1 cellular context compared by ENCODE assay signal in the genomic region with DNA sequence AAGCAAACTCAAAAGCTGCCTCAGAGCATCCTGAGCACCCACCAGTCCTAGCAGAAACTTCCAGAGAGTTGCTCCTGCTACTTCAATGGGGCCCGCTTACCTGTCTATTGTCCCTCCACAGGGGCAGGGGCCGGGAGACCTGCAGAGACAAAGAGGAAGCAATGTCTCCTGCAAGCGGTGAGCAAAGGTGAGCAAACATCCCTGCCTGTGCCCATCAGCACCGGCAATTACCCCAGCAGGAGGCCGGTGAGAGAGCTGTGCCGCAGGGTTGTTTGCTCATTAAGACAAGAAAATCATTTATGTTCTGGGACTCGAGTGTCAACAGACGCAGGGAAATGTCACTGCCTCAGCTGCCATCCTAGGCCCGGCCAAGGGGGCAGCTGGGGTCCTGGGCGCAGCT.
TF ChIP-seq lines count a peak whose summit lies in the region.

No MANE protein-coding gene starts in this region.

TF ChIP-seq in WTC11, 78 proteins besides CTCF, POLR2A, EP300 and RAD21 (continued from another document):
- TF ChIP-seq RELA (CRISPR knock-in tag; IDR thresholded peaks at IDR 0.05; ENCODE audit: borderline replicate concordance) = no peak
- no peak for TF ChIP-seq ELF4 (CRISPR knock-in tag; IDR thresholded peaks at IDR 0.05; ENCODE audit: low read depth)
- TF ChIP-seq CREB1 (CRISPR knock-in tag; IDR thresholded peaks at IDR 0.05) = no peak
- TF ChIP-seq, protein P1, sequence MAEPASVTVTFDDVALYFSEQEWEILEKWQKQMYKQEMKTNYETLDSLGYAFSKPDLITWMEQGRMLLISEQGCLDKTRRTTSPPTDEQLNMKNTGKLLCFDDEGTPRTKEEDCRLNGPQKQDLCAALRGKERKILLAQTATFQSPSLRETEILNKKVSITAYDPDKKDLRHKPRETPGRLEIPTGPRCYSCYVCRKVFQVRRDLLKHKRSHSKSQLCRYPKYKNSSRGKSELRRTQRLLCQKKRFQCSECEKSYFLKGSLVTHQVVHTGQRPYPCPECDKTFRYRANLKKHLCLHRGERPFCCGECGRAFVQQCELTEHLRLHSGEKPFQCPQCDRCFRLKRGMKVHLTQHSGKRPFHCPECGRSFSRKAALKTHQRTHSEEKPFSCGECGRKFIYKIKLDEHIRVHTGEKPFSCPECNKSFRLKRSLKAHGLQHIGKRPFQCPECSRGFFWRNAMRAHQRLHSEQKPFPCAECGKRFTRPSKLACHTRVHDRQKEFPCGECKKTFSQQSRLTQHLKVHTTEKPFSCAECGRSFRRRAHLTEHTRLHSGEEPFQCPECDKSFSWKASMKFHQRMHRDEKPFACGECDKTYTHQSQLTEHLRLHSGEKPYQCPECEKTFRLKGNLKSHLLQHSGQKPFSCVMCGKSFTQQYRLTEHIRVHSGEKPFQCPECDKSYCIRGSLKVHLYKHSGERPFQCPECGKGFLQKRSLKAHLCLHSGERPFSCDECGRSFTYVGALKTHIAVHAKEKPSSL (CRISPR knock-in tag; conservative IDR thresholded peaks at IDR 0.05) = no peak
- peak; percentile 95 for TF ChIP-seq ZNF423 (CRISPR knock-in tag; IDR thresholded peaks at IDR 0.05)
- TF ChIP-seq SP1 (CRISPR knock-in tag; conservative IDR thresholded peaks at IDR 0.05) = peak; percentile 55
- TF ChIP-seq TEAD1 (CRISPR knock-in tag; IDR thresholded peaks at IDR 0.05) = peak; percentile 67
- TF ChIP-seq MYBL2 (CRISPR knock-in tag; IDR thresholded peaks at IDR 0.05) = no peak
- TF ChIP-seq ZNF671 (CRISPR knock-in tag; IDR thresholded peaks at IDR 0.05) = no peak
- TF ChIP-seq, protein P2, sequence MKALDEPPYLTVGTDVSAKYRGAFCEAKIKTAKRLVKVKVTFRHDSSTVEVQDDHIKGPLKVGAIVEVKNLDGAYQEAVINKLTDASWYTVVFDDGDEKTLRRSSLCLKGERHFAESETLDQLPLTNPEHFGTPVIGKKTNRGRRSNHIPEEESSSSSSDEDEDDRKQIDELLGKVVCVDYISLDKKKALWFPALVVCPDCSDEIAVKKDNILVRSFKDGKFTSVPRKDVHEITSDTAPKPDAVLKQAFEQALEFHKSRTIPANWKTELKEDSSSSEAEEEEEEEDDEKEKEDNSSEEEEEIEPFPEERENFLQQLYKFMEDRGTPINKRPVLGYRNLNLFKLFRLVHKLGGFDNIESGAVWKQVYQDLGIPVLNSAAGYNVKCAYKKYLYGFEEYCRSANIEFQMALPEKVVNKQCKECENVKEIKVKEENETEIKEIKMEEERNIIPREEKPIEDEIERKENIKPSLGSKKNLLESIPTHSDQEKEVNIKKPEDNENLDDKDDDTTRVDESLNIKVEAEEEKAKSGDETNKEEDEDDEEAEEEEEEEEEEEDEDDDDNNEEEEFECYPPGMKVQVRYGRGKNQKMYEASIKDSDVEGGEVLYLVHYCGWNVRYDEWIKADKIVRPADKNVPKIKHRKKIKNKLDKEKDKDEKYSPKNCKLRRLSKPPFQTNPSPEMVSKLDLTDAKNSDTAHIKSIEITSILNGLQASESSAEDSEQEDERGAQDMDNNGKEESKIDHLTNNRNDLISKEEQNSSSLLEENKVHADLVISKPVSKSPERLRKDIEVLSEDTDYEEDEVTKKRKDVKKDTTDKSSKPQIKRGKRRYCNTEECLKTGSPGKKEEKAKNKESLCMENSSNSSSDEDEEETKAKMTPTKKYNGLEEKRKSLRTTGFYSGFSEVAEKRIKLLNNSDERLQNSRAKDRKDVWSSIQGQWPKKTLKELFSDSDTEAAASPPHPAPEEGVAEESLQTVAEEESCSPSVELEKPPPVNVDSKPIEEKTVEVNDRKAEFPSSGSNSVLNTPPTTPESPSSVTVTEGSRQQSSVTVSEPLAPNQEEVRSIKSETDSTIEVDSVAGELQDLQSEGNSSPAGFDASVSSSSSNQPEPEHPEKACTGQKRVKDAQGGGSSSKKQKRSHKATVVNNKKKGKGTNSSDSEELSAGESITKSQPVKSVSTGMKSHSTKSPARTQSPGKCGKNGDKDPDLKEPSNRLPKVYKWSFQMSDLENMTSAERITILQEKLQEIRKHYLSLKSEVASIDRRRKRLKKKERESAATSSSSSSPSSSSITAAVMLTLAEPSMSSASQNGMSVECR (CRISPR knock-in tag; IDR thresholded peaks at IDR 0.05; ENCODE audit: borderline replicate concordance) = no peak
- no peak for TF ChIP-seq TCF7 (CRISPR knock-in tag; IDR thresholded peaks at IDR 0.05; ENCODE audit: low read depth)
- no peak for TF ChIP-seq USF2 (CRISPR knock-in tag; IDR thresholded peaks at IDR 0.05)
- TF ChIP-seq ZNF396 (CRISPR knock-in tag; IDR thresholded peaks at IDR 0.05; ENCODE audit: borderline replicate concordance) = no peak
- TF ChIP-seq FOXP4 (CRISPR knock-in tag; IDR thresholded peaks at IDR 0.05) = peak; percentile 58; the same call in 1 of the 2 replicates
- TF ChIP-seq ZMAT4 (CRISPR knock-in tag; IDR thresholded peaks at IDR 0.05) = 0 out of 2 replicates have a peak, but pooled peaks have one; percentile 78
- 0 out of 2 replicates have a peak, but pooled peaks have one; percentile 18 for TF ChIP-seq ZNF317 (CRISPR knock-in tag; IDR thresholded peaks at IDR 0.05; ENCODE audit: borderline replicate concordance, low read depth)
- no peak for TF ChIP-seq PRDM15 (CRISPR knock-in tag; IDR thresholded peaks at IDR 0.05)
- no peak for TF ChIP-seq ZBTB21 (CRISPR knock-in tag; IDR thresholded peaks at IDR 0.05; ENCODE audit: borderline replicate concordance)
- TF ChIP-seq, protein P3, sequence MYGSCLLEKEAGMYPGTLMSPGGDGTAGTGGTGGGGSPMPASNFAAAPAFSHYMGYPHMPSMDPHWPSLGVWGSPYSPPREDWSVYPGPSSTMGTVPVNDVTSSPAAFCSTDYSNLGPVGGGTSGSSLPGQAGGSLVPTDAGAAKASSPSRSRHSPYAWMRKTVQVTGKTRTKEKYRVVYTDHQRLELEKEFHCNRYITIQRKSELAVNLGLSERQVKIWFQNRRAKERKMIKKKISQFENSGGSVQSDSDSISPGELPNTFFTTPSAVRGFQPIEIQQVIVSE (CRISPR knock-in tag; IDR thresholded peaks at IDR 0.05; ENCODE audit: borderline replicate concordance) = no peak
- no peak for TF ChIP-seq FOXP1 (CRISPR knock-in tag; IDR thresholded peaks at IDR 0.05; ENCODE audit: borderline replicate concordance)
- no peak for TF ChIP-seq TEAD4 (CRISPR knock-in tag; IDR thresholded peaks at IDR 0.05)
- no peak for TF ChIP-seq PRRX2 (CRISPR knock-in tag; IDR thresholded peaks at IDR 0.05)
- no peak for TF ChIP-seq JAZF1 (CRISPR knock-in tag; IDR thresholded peaks at IDR 0.05)
- TF ChIP-seq, protein P4, sequence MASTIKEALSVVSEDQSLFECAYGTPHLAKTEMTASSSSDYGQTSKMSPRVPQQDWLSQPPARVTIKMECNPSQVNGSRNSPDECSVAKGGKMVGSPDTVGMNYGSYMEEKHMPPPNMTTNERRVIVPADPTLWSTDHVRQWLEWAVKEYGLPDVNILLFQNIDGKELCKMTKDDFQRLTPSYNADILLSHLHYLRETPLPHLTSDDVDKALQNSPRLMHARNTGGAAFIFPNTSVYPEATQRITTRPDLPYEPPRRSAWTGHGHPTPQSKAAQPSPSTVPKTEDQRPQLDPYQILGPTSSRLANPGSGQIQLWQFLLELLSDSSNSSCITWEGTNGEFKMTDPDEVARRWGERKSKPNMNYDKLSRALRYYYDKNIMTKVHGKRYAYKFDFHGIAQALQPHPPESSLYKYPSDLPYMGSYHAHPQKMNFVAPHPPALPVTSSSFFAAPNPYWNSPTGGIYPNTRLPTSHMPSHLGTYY (CRISPR knock-in tag; IDR thresholded peaks at IDR 0.05) = no peak
